2 cellular contexts compared by ENCODE assay signal in genomic region chr5:94240064-94240463, GRCh38.
TF ChIP-seq lines count a peak whose summit lies in the region.

No MANE protein-coding gene starts in this region.

TF ChIP-seq in A549, 52 proteins besides CTCF, POLR2A, EP300 and RAD21:
- TF ChIP-seq PBX3 (IDR thresholded peaks at IDR 0.05) (no peak), HOXB5 (CRISPR knock-in tag; IDR thresholded peaks at IDR 0.05) (no peak), SMC3 (IDR thresholded peaks at IDR 0.05) (no peak), CBX8 (IDR thresholded peaks at IDR 0.05) (no peak), TP53 (CRISPR knock-in tag; IDR thresholded peaks at IDR 0.05) (no peak), ZNF302 (CRISPR knock-in tag; IDR thresholded peaks at IDR 0.05) (no peak), REST (IDR thresholded peaks at IDR 0.05) (no peak), MAFK (IDR thresholded peaks at IDR 0.05; ENCODE audit: partially characterized antibody) (no peak), MYC (IDR thresholded peaks at IDR 0.05; ENCODE audit: borderline replicate concordance, low read length) (no peak), HES2 (IDR thresholded peaks at IDR 0.05) (no peak), FOSB (CRISPR knock-in tag; IDR thresholded peaks at IDR 0.05) (no peak), CBX2 (IDR thresholded peaks at IDR 0.05; ENCODE audit: borderline replicate concordance, low read depth) (no peak), FOXS1 (CRISPR knock-in tag; IDR thresholded peaks at IDR 0.05) (no peak), PHF8 (IDR thresholded peaks at IDR 0.05; ENCODE audit: borderline replicate concordance, low read depth) (no peak), NPAS2 (CRISPR knock-in tag; IDR thresholded peaks at IDR 0.05; ENCODE audit: borderline replicate concordance) (no peak)
- TF ChIP-seq, protein P1, sequence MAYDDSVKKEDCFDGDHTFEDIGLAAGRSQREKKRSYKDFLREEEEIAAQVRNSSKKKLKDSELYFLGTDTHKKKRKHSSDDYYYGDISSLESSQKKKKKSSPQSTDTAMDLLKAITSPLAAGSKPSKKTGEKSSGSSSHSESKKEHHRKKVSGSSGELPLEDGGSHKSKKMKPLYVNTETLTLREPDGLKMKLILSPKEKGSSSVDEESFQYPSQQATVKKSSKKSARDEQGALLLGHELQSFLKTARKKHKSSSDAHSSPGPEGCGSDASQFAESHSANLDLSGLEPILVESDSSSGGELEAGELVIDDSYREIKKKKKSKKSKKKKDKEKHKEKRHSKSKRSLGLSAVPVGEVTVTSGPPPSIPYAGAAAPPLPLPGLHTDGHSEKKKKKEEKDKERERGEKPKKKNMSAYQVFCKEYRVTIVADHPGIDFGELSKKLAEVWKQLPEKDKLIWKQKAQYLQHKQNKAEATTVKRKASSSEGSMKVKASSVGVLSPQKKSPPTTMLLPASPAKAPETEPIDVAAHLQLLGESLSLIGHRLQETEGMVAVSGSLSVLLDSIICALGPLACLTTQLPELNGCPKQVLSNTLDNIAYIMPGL (CRISPR knock-in tag; IDR thresholded peaks at IDR 0.05; ENCODE audit: borderline replicate concordance): no peak

TF ChIP-seq in IMR-90, 13 proteins besides CTCF, POLR2A, EP300 and RAD21:
- TF ChIP-seq CEBPB (IDR thresholded peaks at IDR 0.05; ENCODE audit: low read depth, low read length): no peak
- TF ChIP-seq CHD1 (IDR thresholded peaks at IDR 0.05; ENCODE audit: low read depth, low read length): no peak
- TF ChIP-seq MXI1 (IDR thresholded peaks at IDR 0.05; ENCODE audit: borderline replicate concordance, low read depth, low read length): no peak
- TF ChIP-seq NFE2L2 (IDR thresholded peaks at IDR 0.05; ENCODE audit: low read depth, low read length): no peak
- TF ChIP-seq RCOR1 (IDR thresholded peaks at IDR 0.05; ENCODE audit: insufficient replicate concordance, low read length): no peak
